In the genomic region with DNA sequence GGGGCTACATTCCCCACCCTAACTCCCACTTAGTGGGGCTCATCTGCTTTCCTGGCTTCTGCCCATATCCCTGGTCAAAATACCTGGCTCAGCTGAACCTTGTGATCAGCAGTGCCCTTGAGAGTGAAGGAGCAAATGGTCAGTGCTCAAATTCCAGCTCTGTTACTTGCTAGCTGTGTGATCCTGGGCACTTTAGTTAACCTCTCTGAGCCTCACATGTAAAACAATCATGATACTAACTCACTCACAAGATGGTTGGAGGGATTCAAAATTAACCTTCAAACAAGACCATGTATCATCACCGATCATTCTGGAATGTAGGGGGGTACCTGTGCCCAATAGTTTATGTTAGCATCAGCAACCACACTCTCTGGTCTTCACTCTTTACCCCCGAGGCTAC, we compare ENCODE assay signal across 31 cellular contexts.
"Had no signal": no experiment of that assay in that cellular context is flagged by ENCODE, and none has a peak within 500 bp of the region (broad histone marks: within the 10 kb centered on the region; RNA-seq: fewer than 3 reads in every experiment).

No MANE protein-coding gene starts in this region.

- H3K27ac ChIP-seq: brain microvascular endothelial cell, coronary artery, dorsolateral prefrontal cortex, epithelial cell of prostate, esophagus squamous epithelium, WERI-Rb-1 had no signal

- DNase-seq: activated B cell treated with CpG ODN at 0.5 μM for 24 hours; activated CD4-positive, alpha-beta T cell treated with anti-CD3 and anti-CD28 coated beads for 48 hours; activated CD4-positive, alpha-beta T cell treated with anti-CD3 and anti-CD28 coated beads, Interleukin-2, amount 50 U/mL, for 1 hour; activated CD4-positive, alpha-beta T cell treated with anti-CD3 and anti-CD28 coated beads, Interleukin-2, amount 50 U/mL, for 48 hours; activated CD8-positive, alpha-beta memory T cell treated with anti-CD3 and anti-CD28 coated beads for 24 hours; activated CD8-positive, alpha-beta T cell treated with anti-CD3 and anti-CD28 coated beads for 36 hours; activated effector memory CD4-positive, alpha-beta T cell treated with Interleukin-2 at 50 U/mL for 16 hours; activated gamma-delta T cell treated with Interleukin-2 at 50 U/mL for 16 hours; activated naive CD4-positive, alpha-beta T cell treated with anti-CD3 and anti-CD28 coated beads, Interleukin-2, amount 50 U/mL, for 16 hours; activated naive CD4-positive, alpha-beta T cell treated with Interleukin-2 at 50 U/mL for 16 hours; activated T-cell treated with anti-CD3 and anti-CD28 coated beads, Interleukin-2, amount 50 U/mL, for 4 hours; amniotic stem cell; anterior cingulate cortex; brain microvascular endothelial cell; dorsolateral prefrontal cortex; effector CD4-positive, alpha-beta T cell; effector memory CD8-positive, alpha-beta T cell; esophagus squamous epithelium; T-helper 1 cell; T-helper 17 cell; T1000; WERI-Rb-1 had no signal

- FAIRE-seq: astrocyte, bronchial epithelial cell, endometrium, endothelial cell of umbilical vein, frontal cortex had no signal

- H3K36me3 ChIP-seq: brain microvascular endothelial cell, esophagus squamous epithelium, WERI-Rb-1 had no signal

- H3K4me3 ChIP-seq: coronary artery, dorsolateral prefrontal cortex, esophagus squamous epithelium had no signal

- ATAC-seq: activated CD4-positive, CD25-positive, alpha-beta regulatory T cell treated with anti-CD3 and anti-CD28 coated beads, Interleukin-2, amount 50 U/mL, for 24 hours; activated CD8-positive, alpha-beta T cell treated with anti-CD3 and anti-CD28 coated beads for 36 hours; activated T-cell treated with anti-CD3 and anti-CD28 coated beads, Interleukin-2, amount 50 U/mL, for 4 hours; activated T-helper 17 cell treated with anti-CD3 and anti-CD28 coated beads, Interleukin-2, amount 50 U/mL, for 72 hours; effector memory CD8-positive, alpha-beta T cell; T-helper 17 cell had no signal

- H3K9me3 ChIP-seq: esophagus squamous epithelium had no signal
